1 cellular context compared by ENCODE assay signal in genomic region chr1:12433323-12434053, GRCh38.
TF ChIP-seq lines count a peak whose summit lies in the region.

No MANE protein-coding gene starts in this region.

TF ChIP-seq in HEK293, 187 proteins besides CTCF, POLR2A, EP300 and RAD21 (continued from another document):
- TF ChIP-seq, protein P1, sequence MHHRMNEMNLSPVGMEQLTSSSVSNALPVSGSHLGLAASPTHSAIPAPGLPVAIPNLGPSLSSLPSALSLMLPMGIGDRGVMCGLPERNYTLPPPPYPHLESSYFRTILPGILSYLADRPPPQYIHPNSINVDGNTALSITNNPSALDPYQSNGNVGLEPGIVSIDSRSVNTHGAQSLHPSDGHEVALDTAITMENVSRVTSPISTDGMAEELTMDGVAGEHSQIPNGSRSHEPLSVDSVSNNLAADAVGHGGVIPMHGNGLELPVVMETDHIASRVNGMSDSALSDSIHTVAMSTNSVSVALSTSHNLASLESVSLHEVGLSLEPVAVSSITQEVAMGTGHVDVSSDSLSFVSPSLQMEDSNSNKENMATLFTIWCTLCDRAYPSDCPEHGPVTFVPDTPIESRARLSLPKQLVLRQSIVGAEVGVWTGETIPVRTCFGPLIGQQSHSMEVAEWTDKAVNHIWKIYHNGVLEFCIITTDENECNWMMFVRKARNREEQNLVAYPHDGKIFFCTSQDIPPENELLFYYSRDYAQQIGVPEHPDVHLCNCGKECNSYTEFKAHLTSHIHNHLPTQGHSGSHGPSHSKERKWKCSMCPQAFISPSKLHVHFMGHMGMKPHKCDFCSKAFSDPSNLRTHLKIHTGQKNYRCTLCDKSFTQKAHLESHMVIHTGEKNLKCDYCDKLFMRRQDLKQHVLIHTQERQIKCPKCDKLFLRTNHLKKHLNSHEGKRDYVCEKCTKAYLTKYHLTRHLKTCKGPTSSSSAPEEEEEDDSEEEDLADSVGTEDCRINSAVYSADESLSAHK (tag by site-specific recombination; IDR thresholded peaks at IDR 0.05): no peak
- TF ChIP-seq, protein P2, sequence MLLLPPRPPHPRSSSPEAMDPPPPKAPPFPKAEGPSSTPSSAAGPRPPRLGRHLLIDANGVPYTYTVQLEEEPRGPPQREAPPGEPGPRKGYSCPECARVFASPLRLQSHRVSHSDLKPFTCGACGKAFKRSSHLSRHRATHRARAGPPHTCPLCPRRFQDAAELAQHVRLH (tag by site-specific recombination; IDR thresholded peaks at IDR 0.05): peak; percentile 93
- TF ChIP-seq, protein P3, sequence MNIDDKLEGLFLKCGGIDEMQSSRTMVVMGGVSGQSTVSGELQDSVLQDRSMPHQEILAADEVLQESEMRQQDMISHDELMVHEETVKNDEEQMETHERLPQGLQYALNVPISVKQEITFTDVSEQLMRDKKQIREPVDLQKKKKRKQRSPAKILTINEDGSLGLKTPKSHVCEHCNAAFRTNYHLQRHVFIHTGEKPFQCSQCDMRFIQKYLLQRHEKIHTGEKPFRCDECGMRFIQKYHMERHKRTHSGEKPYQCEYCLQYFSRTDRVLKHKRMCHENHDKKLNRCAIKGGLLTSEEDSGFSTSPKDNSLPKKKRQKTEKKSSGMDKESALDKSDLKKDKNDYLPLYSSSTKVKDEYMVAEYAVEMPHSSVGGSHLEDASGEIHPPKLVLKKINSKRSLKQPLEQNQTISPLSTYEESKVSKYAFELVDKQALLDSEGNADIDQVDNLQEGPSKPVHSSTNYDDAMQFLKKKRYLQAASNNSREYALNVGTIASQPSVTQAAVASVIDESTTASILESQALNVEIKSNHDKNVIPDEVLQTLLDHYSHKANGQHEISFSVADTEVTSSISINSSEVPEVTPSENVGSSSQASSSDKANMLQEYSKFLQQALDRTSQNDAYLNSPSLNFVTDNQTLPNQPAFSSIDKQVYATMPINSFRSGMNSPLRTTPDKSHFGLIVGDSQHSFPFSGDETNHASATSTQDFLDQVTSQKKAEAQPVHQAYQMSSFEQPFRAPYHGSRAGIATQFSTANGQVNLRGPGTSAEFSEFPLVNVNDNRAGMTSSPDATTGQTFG (tag by site-specific recombination; IDR thresholded peaks at IDR 0.05; ENCODE audit: borderline replicate concordance): 0 out of 2 replicates have a peak, but pooled peaks have one; percentile 40
- TF ChIP-seq ZNF768 (tag by site-specific recombination; IDR thresholded peaks at IDR 0.05) (no peak), ZNF529 (tag by site-specific recombination; IDR thresholded peaks at IDR 0.05; ENCODE audit: insufficient replicate concordance) (no peak), KLF9 (tag by site-specific recombination; IDR thresholded peaks at IDR 0.05; ENCODE audit: low read depth) (0 out of 2 replicates have a peak, but pooled peaks have one; percentile 63), ZBTB7A (tag by site-specific recombination; IDR thresholded peaks at IDR 0.05; ENCODE audit: low read depth) (no peak), ZEB2 (tag by site-specific recombination; IDR thresholded peaks at IDR 0.05) (peak; percentile 37; the same call in 1 of the 2 replicates), SALL2 (tag by site-specific recombination; IDR thresholded peaks at IDR 0.05; ENCODE audit: borderline replicate concordance) (no peak), ZBTB1 (tag by site-specific recombination; IDR thresholded peaks at IDR 0.05) (no peak), ZNF560 (tag by site-specific recombination; IDR thresholded peaks at IDR 0.05; ENCODE audit: borderline replicate concordance) (no peak), ZNF18 (tag by site-specific recombination; IDR thresholded peaks at IDR 0.05) (peak; percentile 61), SCRT1 (tag by site-specific recombination; IDR thresholded peaks at IDR 0.05; ENCODE audit: borderline replicate concordance) (peak; percentile 73; the same call in 1 of the 2 replicates), ZNF121 (tag by site-specific recombination; IDR thresholded peaks at IDR 0.05) (peak; percentile 99), SP3 (tag by site-specific recombination; IDR thresholded peaks at IDR 0.05) (0 out of 2 replicates have a peak, but pooled peaks have one; percentile 15), ZNF341 (tag by site-specific recombination; IDR thresholded peaks at IDR 0.05; ENCODE audit: low read depth) (no peak), AEBP2 (tag by site-specific recombination; IDR thresholded peaks at IDR 0.05; ENCODE audit: borderline replicate concordance) (no peak), ZNF596 (tag by site-specific recombination; IDR thresholded peaks at IDR 0.05) (peak; percentile 83), ZNF350 (tag by site-specific recombination; IDR thresholded peaks at IDR 0.05) (no peak), ZFP41 (tag by site-specific recombination; IDR thresholded peaks at IDR 0.05; ENCODE audit: borderline replicate concordance) (no peak), ZNF561 (tag by site-specific recombination; IDR thresholded peaks at IDR 0.05; ENCODE audit: borderline replicate concordance) (no peak), ZNF223 (tag by site-specific recombination; IDR thresholded peaks at IDR 0.05) (0 out of 2 replicates have a peak, but pooled peaks have one; percentile 39), ZNF133 (tag by site-specific recombination; IDR thresholded peaks at IDR 0.05) (no peak), ZBTB21 (tag by site-specific recombination; IDR thresholded peaks at IDR 0.05) (no peak; the same call in none of the 2 replicates), ZNF549 (tag by site-specific recombination; IDR thresholded peaks at IDR 0.05) (no peak), SP7 (tag by site-specific recombination; IDR thresholded peaks at IDR 0.05) (peak; percentile 98), KLF7 (tag by site-specific recombination; IDR thresholded peaks at IDR 0.05; ENCODE audit: borderline replicate concordance) (peak; percentile 31; the same call in 1 of the 2 replicates), RBAK (tag by site-specific recombination; IDR thresholded peaks at IDR 0.05) (no peak), YY2 (tag by site-specific recombination; IDR thresholded peaks at IDR 0.05) (no peak), ZNF473 (tag by site-specific recombination; IDR thresholded peaks at IDR 0.05) (no peak), ZNF416 (tag by site-specific recombination; IDR thresholded peaks at IDR 0.05) (no peak), ZNF514 (tag by site-specific recombination; IDR thresholded peaks at IDR 0.05) (no peak), ZIC2 (tag by site-specific recombination; IDR thresholded peaks at IDR 0.05) (peak; percentile 100), OVOL3 (tag by site-specific recombination; IDR thresholded peaks at IDR 0.05) (no peak), ZNF530 (tag by site-specific recombination; IDR thresholded peaks at IDR 0.05; ENCODE audit: low read depth) (no peak), ZNF175 (tag by site-specific recombination; IDR thresholded peaks at IDR 0.05) (no peak), ZNF544 (tag by site-specific recombination; IDR thresholded peaks at IDR 0.05) (no peak), SP2 (tag by site-specific recombination; IDR thresholded peaks at IDR 0.05) (no peak), ZNF518A (tag by site-specific recombination; conservative IDR thresholded peaks at IDR 0.05; ENCODE audit: low read depth) (no peak), ZNF571 (tag by site-specific recombination; IDR thresholded peaks at IDR 0.05) (no peak; the same call in 1 of the 2 replicates), ZNF394 (tag by site-specific recombination; IDR thresholded peaks at IDR 0.05; ENCODE audit: borderline replicate concordance) (no peak)
- TF ChIP-seq, protein P4, sequence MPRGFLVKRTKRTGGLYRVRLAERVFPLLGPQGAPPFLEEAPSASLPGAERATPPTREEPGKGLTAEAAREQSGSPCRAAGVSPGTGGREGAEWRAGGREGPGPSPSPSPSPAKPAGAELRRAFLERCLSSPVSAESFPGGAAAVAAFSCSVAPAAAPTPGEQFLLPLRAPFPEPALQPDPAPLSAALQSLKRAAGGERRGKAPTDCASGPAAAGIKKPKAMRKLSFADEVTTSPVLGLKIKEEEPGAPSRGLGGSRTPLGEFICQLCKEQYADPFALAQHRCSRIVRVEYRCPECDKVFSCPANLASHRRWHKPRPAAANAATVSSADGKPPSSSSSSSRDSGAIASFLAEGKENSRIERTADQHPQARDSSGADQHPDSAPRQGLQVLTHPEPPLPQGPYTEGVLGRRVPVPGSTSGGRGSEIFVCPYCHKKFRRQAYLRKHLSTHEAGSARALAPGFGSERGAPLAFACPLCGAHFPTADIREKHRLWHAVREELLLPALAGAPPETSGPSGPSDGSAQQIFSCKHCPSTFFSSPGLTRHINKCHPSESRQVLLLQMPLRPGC (tag by site-specific recombination; IDR thresholded peaks at IDR 0.05): peak; percentile 46; the same call in 1 of the 2 replicates
- TF ChIP-seq, protein P5, sequence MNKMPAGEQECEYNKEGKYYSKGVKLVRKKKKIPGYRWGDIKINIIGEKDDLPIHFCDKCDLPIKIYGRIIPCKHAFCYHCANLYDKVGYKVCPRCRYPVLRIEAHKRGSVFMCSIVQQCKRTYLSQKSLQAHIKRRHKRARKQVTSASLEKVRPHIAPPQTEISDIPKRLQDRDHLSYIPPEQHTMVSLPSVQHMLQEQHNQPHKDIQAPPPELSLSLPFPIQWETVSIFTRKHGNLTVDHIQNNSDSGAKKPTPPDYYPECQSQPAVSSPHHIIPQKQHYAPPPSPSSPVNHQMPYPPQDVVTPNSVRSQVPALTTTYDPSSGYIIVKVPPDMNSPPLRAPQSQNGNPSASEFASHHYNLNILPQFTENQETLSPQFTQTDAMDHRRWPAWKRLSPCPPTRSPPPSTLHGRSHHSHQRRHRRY (tag by site-specific recombination; IDR thresholded peaks at IDR 0.05): 0 out of 2 replicates have a peak, but pooled peaks have one; percentile 66
